17 cellular contexts compared by ENCODE assay signal in genomic region chr3:178058629-178059028, GRCh38.
A peak's percentile ranks its signal among the peaks of the same experiment; 100 is the strongest.
DNase-seq lines count a peak whose midpoint lies in the region; ATAC-seq and TF ChIP-seq lines count a peak whose summit lies in the region.
"Had no signal": no experiment of that assay in that cellular context is flagged by ENCODE, and none has a peak within 500 bp of the region (broad histone marks: within the 10 kb centered on the region; RNA-seq: fewer than 3 reads in every experiment).

No MANE protein-coding gene starts in this region.

- intact Hi-C loops in esophagus muscularis mucosa (cut with DNase I) = no loop called here

- ATAC-seq in HG02885 (IDR thresholded peaks at IDR 0.05; ENCODE audit: poor library complexity, unreplicated experiment) = no peak

- peak overlapping the region; percentile 5; the same call in 1 of the 2 replicates for H3K4me2 ChIP-seq in MM.1S (ENCODE audit: low read depth, low read length)
- H3K4me2 ChIP-seq: BLaER1 treated with 17β-estradiol and CSF1 and Interleukin-3, amounts not matched to agents 10 nM and 100 nM had no signal

- no peaks in the 10 kb centered on the region for H4K20me1 ChIP-seq in MM.1S (ENCODE audit: insufficient read depth, low read length)
- H4K20me1 ChIP-seq: BLaER1 treated with 17β-estradiol and CSF1 and Interleukin-3, amounts not matched to agents 10 nM and 100 nM had no signal

- H3K27me3 ChIP-seq in MM.1S (replicated peaks; ENCODE audit: insufficient read depth, low read length) (no peaks in the 10 kb centered on the region), esophagus muscularis mucosa (no peaks in the 10 kb centered on the region), rectal smooth muscle tissue (ENCODE audit: control insufficient read depth, insufficient read depth, low read length) (no peaks in the 10 kb centered on the region)
- H3K27me3 ChIP-seq: BLaER1 treated with 17β-estradiol and CSF1 and Interleukin-3, amounts not matched to agents 10 nM and 100 nM; SJSA1 had no signal

- DNase-seq in COLO829 (ENCODE audit: low spot score) (peak; percentile 49), MM.1S (no peak), esophagus muscularis mucosa (ENCODE audit: extremely low spot score) (no peak), Ammon's horn (ENCODE audit: low spot score) (no peak)
- no peak for DNase-seq in stimulated activated CD4-positive, alpha-beta T cell treated with anti-CD3 and anti-CD28 coated beads, Interleukin-2, amount 100 ng/mL, for 48 hours
- DNase-seq: DMS153, H9, MV-4-11, NCI-H1417 treated with DMSO at 0.1 percent for 48 hours, NCI-H2029, NCI-H226, NCI-H526 treated with DMSO at 0.1 percent for 48 hours had no signal

- H3K36me3 ChIP-seq in MM.1S (replicated peaks; ENCODE audit: insufficient read depth, low read length) (no peaks in the 10 kb centered on the region), esophagus muscularis mucosa (no peaks in the 10 kb centered on the region), rectal smooth muscle tissue (ENCODE audit: control insufficient read depth, insufficient read depth, low read length) (no peaks in the 10 kb centered on the region)
- H3K36me3 ChIP-seq: BLaER1 treated with 17β-estradiol and CSF1 and Interleukin-3, amounts not matched to agents 10 nM and 100 nM; SJSA1 had no signal

- H3K4me3 ChIP-seq in MM.1S (ENCODE audit: low read length) (no peak overlapping the region), esophagus muscularis mucosa (no peak overlapping the region), rectal smooth muscle tissue (ENCODE audit: low read length) (no peak overlapping the region)
- H3K4me3 ChIP-seq: BLaER1 treated with 17β-estradiol and CSF1 and Interleukin-3, amounts not matched to agents 10 nM and 100 nM; SJSA1 had no signal

- TF ChIP-seq CTCF in MM.1S (IDR thresholded peaks at IDR 0.05; ENCODE audit: low read length) = no peak
- no peak for TF ChIP-seq CTCF in esophagus muscularis mucosa (IDR thresholded peaks at IDR 0.05)

- TF ChIP-seq POLR2A in esophagus muscularis mucosa (IDR thresholded peaks at IDR 0.05; ENCODE audit: low read depth) = no peak

- H3K4me1 ChIP-seq in MM.1S (ENCODE audit: low read length) (peaks cover 4% of the 10 kb centered on the region; the same call in 1 of the 2 replicates), esophagus muscularis mucosa (peaks cover 24 to 47% (median 35%) of the 10 kb centered on the region in 4 donors), rectal smooth muscle tissue (ENCODE audit: control insufficient read depth, insufficient read depth, low read length) (peaks cover 18% of the 10 kb centered on the region)
- H3K4me1 ChIP-seq: BLaER1 treated with 17β-estradiol and CSF1 and Interleukin-3, amounts not matched to agents 10 nM and 100 nM; SJSA1 had no signal

- no peaks in the 10 kb centered on the region for H3K79me2 ChIP-seq in MM.1S (ENCODE audit: low read length)

- no peak overlapping the region for H2AFZ ChIP-seq in MM.1S (ENCODE audit: low read length)

- H3K9ac ChIP-seq in MM.1S (ENCODE audit: low read length) = no peak overlapping the region
- H3K9ac ChIP-seq in rectal smooth muscle tissue (ENCODE audit: low read length) = no peak overlapping the region
- H3K9ac ChIP-seq: BLaER1 treated with 17β-estradiol and CSF1 and Interleukin-3, amounts not matched to agents 10 nM and 100 nM had no signal

- no peaks in the 10 kb centered on the region for H3K9me3 ChIP-seq in MM.1S (replicated peaks; ENCODE audit: insufficient read depth, low read length)
- no peaks in the 10 kb centered on the region for H3K9me3 ChIP-seq in esophagus muscularis mucosa
- H3K9me3 ChIP-seq: SJSA1 had no signal

- TF ChIP-seq EP300 in esophagus muscularis mucosa (IDR thresholded peaks at IDR 0.05) = no peak

- no peaks in the 10 kb centered on the region for H3K9me2 ChIP-seq in MM.1S (replicated peaks; ENCODE audit: insufficient read depth, low read length)

- H3K27ac ChIP-seq in MM.1S (ENCODE audit: low read length) (no peak overlapping the region), esophagus muscularis mucosa (replicated peaks in 1 of 4) (peak overlapping the region; percentile 28 to 66 (median 58)), rectal smooth muscle tissue (ENCODE audit: low read depth, low read length) (peak overlapping the region; percentile 64)
- H3K27ac ChIP-seq: BLaER1 treated with 17β-estradiol and CSF1 and Interleukin-3, amounts not matched to agents 10 nM and 100 nM; RWPE1; SJSA1 had no signal

- no peaks in the 10 kb centered on the region for H3F3A ChIP-seq in MM.1S (ENCODE audit: insufficient read depth, low read length)

- 69% methylated on average over 6 of the region's 6 CpGs for WGBS in esophagus muscularis mucosa
